ENCODE assay signal across 2 cellular contexts in genomic region chr1:172885976-172886375, GRCh38.
TF ChIP-seq lines count a peak whose summit lies in the region.

No MANE protein-coding gene starts in this region.

TF ChIP-seq in HCT116, 20 proteins besides CTCF, POLR2A, EP300 and RAD21:
- TF ChIP-seq SRF (IDR thresholded peaks at IDR 0.05; ENCODE audit: low read depth), result peak; percentile 73
- TF ChIP-seq SP1 (IDR thresholded peaks at IDR 0.05; ENCODE audit: low read depth), result peak; percentile 93
- TF ChIP-seq ELF1 (IDR thresholded peaks at IDR 0.05; ENCODE audit: borderline replicate concordance, low read depth), result no peak
- TF ChIP-seq ZNF274 (IDR thresholded peaks at IDR 0.05; ENCODE audit: low read depth, low read length), result no peak
- TF ChIP-seq, protein P1, sequence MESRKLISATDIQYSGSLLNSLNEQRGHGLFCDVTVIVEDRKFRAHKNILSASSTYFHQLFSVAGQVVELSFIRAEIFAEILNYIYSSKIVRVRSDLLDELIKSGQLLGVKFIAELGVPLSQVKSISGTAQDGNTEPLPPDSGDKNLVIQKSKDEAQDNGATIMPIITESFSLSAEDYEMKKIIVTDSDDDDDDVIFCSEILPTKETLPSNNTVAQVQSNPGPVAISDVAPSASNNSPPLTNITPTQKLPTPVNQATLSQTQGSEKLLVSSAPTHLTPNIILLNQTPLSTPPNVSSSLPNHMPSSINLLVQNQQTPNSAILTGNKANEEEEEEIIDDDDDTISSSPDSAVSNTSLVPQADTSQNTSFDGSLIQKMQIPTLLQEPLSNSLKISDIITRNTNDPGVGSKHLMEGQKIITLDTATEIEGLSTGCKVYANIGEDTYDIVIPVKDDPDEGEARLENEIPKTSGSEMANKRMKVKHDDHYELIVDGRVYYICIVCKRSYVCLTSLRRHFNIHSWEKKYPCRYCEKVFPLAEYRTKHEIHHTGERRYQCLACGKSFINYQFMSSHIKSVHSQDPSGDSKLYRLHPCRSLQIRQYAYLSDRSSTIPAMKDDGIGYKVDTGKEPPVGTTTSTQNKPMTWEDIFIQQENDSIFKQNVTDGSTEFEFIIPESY (IDR thresholded peaks at IDR 0.05; ENCODE audit: extremely low read depth, insufficient replicate concordance, low read length), result no peak
- TF ChIP-seq, protein P2, sequence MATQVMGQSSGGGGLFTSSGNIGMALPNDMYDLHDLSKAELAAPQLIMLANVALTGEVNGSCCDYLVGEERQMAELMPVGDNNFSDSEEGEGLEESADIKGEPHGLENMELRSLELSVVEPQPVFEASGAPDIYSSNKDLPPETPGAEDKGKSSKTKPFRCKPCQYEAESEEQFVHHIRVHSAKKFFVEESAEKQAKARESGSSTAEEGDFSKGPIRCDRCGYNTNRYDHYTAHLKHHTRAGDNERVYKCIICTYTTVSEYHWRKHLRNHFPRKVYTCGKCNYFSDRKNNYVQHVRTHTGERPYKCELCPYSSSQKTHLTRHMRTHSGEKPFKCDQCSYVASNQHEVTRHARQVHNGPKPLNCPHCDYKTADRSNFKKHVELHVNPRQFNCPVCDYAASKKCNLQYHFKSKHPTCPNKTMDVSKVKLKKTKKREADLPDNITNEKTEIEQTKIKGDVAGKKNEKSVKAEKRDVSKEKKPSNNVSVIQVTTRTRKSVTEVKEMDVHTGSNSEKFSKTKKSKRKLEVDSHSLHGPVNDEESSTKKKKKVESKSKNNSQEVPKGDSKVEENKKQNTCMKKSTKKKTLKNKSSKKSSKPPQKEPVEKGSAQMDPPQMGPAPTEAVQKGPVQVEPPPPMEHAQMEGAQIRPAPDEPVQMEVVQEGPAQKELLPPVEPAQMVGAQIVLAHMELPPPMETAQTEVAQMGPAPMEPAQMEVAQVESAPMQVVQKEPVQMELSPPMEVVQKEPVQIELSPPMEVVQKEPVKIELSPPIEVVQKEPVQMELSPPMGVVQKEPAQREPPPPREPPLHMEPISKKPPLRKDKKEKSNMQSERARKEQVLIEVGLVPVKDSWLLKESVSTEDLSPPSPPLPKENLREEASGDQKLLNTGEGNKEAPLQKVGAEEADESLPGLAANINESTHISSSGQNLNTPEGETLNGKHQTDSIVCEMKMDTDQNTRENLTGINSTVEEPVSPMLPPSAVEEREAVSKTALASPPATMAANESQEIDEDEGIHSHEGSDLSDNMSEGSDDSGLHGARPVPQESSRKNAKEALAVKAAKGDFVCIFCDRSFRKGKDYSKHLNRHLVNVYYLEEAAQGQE (IDR thresholded peaks at IDR 0.05; ENCODE audit: low read depth), result no peak
- TF ChIP-seq, protein P3, sequence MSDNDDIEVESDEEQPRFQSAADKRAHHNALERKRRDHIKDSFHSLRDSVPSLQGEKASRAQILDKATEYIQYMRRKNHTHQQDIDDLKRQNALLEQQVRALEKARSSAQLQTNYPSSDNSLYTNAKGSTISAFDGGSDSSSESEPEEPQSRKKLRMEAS (IDR thresholded peaks at IDR 0.05), result peak; percentile 58
- TF ChIP-seq ATF3 (IDR thresholded peaks at IDR 0.05), result no peak
- peak; percentile 69 for TF ChIP-seq CEBPB (IDR thresholded peaks at IDR 0.05; ENCODE audit: low read depth)
- TF ChIP-seq FOSL1 (IDR thresholded peaks at IDR 0.05; ENCODE audit: low read depth), result peak; percentile 77
- TF ChIP-seq CBX3 (IDR thresholded peaks at IDR 0.05; ENCODE audit: low read depth), result peak; percentile 98
- peak; percentile 61; the same call in 1 of the 2 replicates for TF ChIP-seq POLR2AphosphoS5 (IDR thresholded peaks at IDR 0.05; ENCODE audit: low read depth, low read length)
- TF ChIP-seq EZH2phosphoT487 (IDR thresholded peaks at IDR 0.05; ENCODE audit: borderline replicate concordance), result no peak
- TF ChIP-seq JUND (IDR thresholded peaks at IDR 0.05), result peak; percentile 87
- TF ChIP-seq SIN3A (IDR thresholded peaks at IDR 0.05; ENCODE audit: low read depth), result peak; percentile 78
- TF ChIP-seq EZH2 (IDR thresholded peaks at IDR 0.05), result no peak
- no peak for TF ChIP-seq ZFX (IDR thresholded peaks at IDR 0.05)
- peak; percentile 87 for TF ChIP-seq TCF7L2 (IDR thresholded peaks at IDR 0.05; ENCODE audit: borderline replicate concordance, extremely low read depth, insufficient read depth, insufficient read length)
- peak; percentile 53 for TF ChIP-seq YY1 (IDR thresholded peaks at IDR 0.05; ENCODE audit: extremely low read depth, insufficient replicate concordance, low read depth, low read length)
- TF ChIP-seq EGR1 (IDR thresholded peaks at IDR 0.05; ENCODE audit: low read depth), result no peak; the same call in 1 of the 2 replicates

TF ChIP-seq in WTC11, 78 proteins besides CTCF, POLR2A, EP300 and RAD21:
- no peak for TF ChIP-seq IRF1 (CRISPR knock-in tag; IDR thresholded peaks at IDR 0.05)
- TF ChIP-seq PREB (CRISPR knock-in tag; IDR thresholded peaks at IDR 0.05; ENCODE audit: borderline replicate concordance), result no peak
- TF ChIP-seq SMAD3 (CRISPR knock-in tag; IDR thresholded peaks at IDR 0.05; ENCODE audit: borderline replicate concordance), result no peak
- TF ChIP-seq, protein P4, sequence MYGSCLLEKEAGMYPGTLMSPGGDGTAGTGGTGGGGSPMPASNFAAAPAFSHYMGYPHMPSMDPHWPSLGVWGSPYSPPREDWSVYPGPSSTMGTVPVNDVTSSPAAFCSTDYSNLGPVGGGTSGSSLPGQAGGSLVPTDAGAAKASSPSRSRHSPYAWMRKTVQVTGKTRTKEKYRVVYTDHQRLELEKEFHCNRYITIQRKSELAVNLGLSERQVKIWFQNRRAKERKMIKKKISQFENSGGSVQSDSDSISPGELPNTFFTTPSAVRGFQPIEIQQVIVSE (CRISPR knock-in tag; IDR thresholded peaks at IDR 0.05; ENCODE audit: borderline replicate concordance), result no peak
- TF ChIP-seq, protein P5, sequence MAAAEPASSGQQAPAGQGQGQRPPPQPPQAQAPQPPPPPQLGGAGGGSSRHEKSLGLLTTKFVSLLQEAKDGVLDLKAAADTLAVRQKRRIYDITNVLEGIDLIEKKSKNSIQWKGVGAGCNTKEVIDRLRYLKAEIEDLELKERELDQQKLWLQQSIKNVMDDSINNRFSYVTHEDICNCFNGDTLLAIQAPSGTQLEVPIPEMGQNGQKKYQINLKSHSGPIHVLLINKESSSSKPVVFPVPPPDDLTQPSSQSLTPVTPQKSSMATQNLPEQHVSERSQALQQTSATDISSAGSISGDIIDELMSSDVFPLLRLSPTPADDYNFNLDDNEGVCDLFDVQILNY (CRISPR knock-in tag; IDR thresholded peaks at IDR 0.05), result no peak
- TF ChIP-seq RELA (CRISPR knock-in tag; IDR thresholded peaks at IDR 0.05; ENCODE audit: borderline replicate concordance), result no peak
- TF ChIP-seq JAZF1 (CRISPR knock-in tag; IDR thresholded peaks at IDR 0.05), result no peak
- TF ChIP-seq TEAD4 (CRISPR knock-in tag; IDR thresholded peaks at IDR 0.05), result no peak
- no peak for TF ChIP-seq AR (CRISPR knock-in tag; IDR thresholded peaks at IDR 0.05)
- no peak for TF ChIP-seq FOXP1 (CRISPR knock-in tag; IDR thresholded peaks at IDR 0.05; ENCODE audit: borderline replicate concordance)
- TF ChIP-seq ZNF232 (CRISPR knock-in tag; IDR thresholded peaks at IDR 0.05), result no peak
- TF ChIP-seq ZNF512 (CRISPR knock-in tag; IDR thresholded peaks at IDR 0.05; ENCODE audit: borderline replicate concordance), result no peak
- TF ChIP-seq FOXJ3 (CRISPR knock-in tag; IDR thresholded peaks at IDR 0.05; ENCODE audit: borderline replicate concordance), result no peak
- TF ChIP-seq ARID4B (CRISPR knock-in tag; IDR thresholded peaks at IDR 0.05; ENCODE audit: borderline replicate concordance), result no peak
- TF ChIP-seq ELF4 (CRISPR knock-in tag; IDR thresholded peaks at IDR 0.05; ENCODE audit: low read depth), result no peak
TF ChIP-seq in WTC11: peak in this region for 0.
